In genomic region chr19:14503285-14503684, GRCh38 we compare ENCODE assay signal across 1 cellular context.
TF ChIP-seq lines count a peak whose summit lies in the region.

No MANE protein-coding gene starts in this region.

TF ChIP-seq in SK-N-SH, 30 proteins besides CTCF, POLR2A, EP300 and RAD21:
- no peak for TF ChIP-seq MEF2A (IDR thresholded peaks at IDR 0.05; ENCODE audit: borderline replicate concordance, low read depth)
- no peak for TF ChIP-seq POLR2AphosphoS5 (IDR thresholded peaks at IDR 0.05; ENCODE audit: low read depth, low read length)
- no peak for TF ChIP-seq MXI1 (IDR thresholded peaks at IDR 0.05; ENCODE audit: low read depth, low read length)
- no peak for TF ChIP-seq ZBTB33 (IDR thresholded peaks at IDR 0.05; ENCODE audit: borderline replicate concordance, low read depth)
- no peak for TF ChIP-seq FOXJ3 (CRISPR knock-in tag; IDR thresholded peaks at IDR 0.05)
- no peak for TF ChIP-seq REST (IDR thresholded peaks at IDR 0.05; ENCODE audit: low read depth, low read length)
- no peak for TF ChIP-seq NRF1 (IDR thresholded peaks at IDR 0.05; ENCODE audit: low read depth, low read length)
- no peak for TF ChIP-seq RCOR1 (IDR thresholded peaks at IDR 0.05; ENCODE audit: low read length)
- no peak for TF ChIP-seq RFX5 (IDR thresholded peaks at IDR 0.05; ENCODE audit: low read length)
- no peak for TF ChIP-seq RXRA (IDR thresholded peaks at IDR 0.05; ENCODE audit: borderline replicate concordance, low read depth)
- TF ChIP-seq MAX (IDR thresholded peaks at IDR 0.05; ENCODE audit: low read depth): no peak
- TF ChIP-seq GATA2 (CRISPR knock-in tag; IDR thresholded peaks at IDR 0.05): no peak
- no peak for TF ChIP-seq PBX3 (IDR thresholded peaks at IDR 0.05)
- no peak for TF ChIP-seq FOSL2 (IDR thresholded peaks at IDR 0.05; ENCODE audit: borderline replicate concordance, low read depth)
- no peak for TF ChIP-seq ELF1 (IDR thresholded peaks at IDR 0.05)
- no peak for TF ChIP-seq USF1 (IDR thresholded peaks at IDR 0.05; ENCODE audit: borderline replicate concordance, low read depth)
- TF ChIP-seq TAF1 (IDR thresholded peaks at IDR 0.05; ENCODE audit: borderline replicate concordance, low read depth, low read length): no peak
- TF ChIP-seq IRF3 (IDR thresholded peaks at IDR 0.05; ENCODE audit: low read depth, low read length): no peak
- TF ChIP-seq FOXM1 (IDR thresholded peaks at IDR 0.05; ENCODE audit: low read depth): no peak
